Comparison of ENCODE assay signal across 17 cellular contexts in the genomic region with DNA sequence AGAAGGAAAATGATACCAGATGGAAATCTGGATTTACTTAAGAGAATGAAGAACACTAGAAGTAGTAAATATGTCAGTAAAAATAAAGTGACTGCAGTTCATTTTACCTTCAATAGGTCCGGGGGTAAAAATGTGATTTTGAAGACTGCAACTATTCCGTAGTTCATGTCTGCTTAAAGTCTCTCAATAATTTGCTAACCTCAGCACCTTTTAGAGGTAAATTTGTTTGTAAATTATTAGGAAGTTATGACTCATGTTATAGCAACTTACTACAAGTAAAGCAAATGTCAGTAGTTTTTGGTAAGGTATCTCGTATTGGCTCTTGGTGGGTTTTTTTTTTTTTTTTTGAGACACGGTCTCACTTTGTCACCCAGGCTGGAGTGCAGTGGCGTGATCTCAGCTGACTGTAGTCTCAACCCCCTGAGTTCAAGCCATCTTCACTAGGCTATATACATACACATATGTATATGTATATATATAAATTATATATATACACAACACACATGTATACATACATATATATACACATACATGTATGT.
DNase-seq lines count a peak whose midpoint lies in the region; ATAC-seq lines count a peak whose summit lies in the region.
"Had no signal": no experiment of that assay in that cellular context is flagged by ENCODE, and none has a peak within 500 bp of the region (broad histone marks: within the 10 kb centered on the region; RNA-seq: fewer than 3 reads in every experiment).

No MANE protein-coding gene starts in this region.

- peaks cover 25% of the 10 kb centered on the region for H3K4me1 Mint-ChIP-seq in stimulated activated naive CD8-positive, alpha-beta T cell treated with anti-CD3 and anti-CD28 coated beads, Interleukin-15, amount 100 ng/mL, for 72 hours
- peaks cover 1 to 18% of the 10 kb centered on the region in 2 donors for H3K4me1 Mint-ChIP-seq in effector memory CD8-positive, alpha-beta T cell (ENCODE audit: low read depth in 2 of 2)

- ATAC-seq in activated CD4-positive, CD25-positive, alpha-beta regulatory T cell treated with anti-CD3 and anti-CD28 coated beads, Interleukin-2, amount 50 U/mL, for 24 hours: peak; percentile 68 to 72
- ATAC-seq in stimulated activated naive CD8-positive, alpha-beta T cell treated with anti-CD3 and anti-CD28 coated beads, Interleukin-15, Interleukin-2, amounts not matched to agents 100 U/mL and 50 U/mL, for 24 hours: peak; percentile 44
- no peak for ATAC-seq in stimulated activated naive CD8-positive, alpha-beta T cell treated with anti-CD3 and anti-CD28 coated beads, Interleukin-15, amount 100 ng/mL, for 72 hours
- ATAC-seq in effector memory CD8-positive, alpha-beta T cell (replicated peaks): peak; percentile 32
- ATAC-seq in GM18519 (IDR thresholded peaks at IDR 0.05; ENCODE audit: low FRiP score, unreplicated experiment): no peak
- ATAC-seq: GM23338 had no signal

- H3K27ac Mint-ChIP-seq in stimulated activated naive CD8-positive, alpha-beta T cell treated with anti-CD3 and anti-CD28 coated beads, Interleukin-15, amount 100 ng/mL, for 72 hours: peak overlapping the region in 1 of 2 donors; percentile 61
- peak overlapping the region in 1 of 2 donors; percentile 72 for H3K27ac Mint-ChIP-seq in effector memory CD8-positive, alpha-beta T cell
- H3K27ac Mint-ChIP-seq: GM23338 had no signal

- DNase-seq in activated CD4-positive, CD25-positive, alpha-beta regulatory T cell treated with anti-CD3 and anti-CD28 coated beads, Interleukin-2, amount 50 U/mL, for 72 hours: no peak
- DNase-seq in stimulated activated naive CD8-positive, alpha-beta T cell treated with anti-CD3 and anti-CD28 coated beads, Interleukin-15, Interleukin-2, amounts not matched to agents 100 U/mL and 50 U/mL, for 24 hours: no peak
- DNase-seq in stimulated activated naive CD8-positive, alpha-beta T cell treated with anti-CD3 and anti-CD28 coated beads, Interleukin-15, amount 100 ng/mL, for 72 hours: no peak
- no peak for DNase-seq in effector memory CD8-positive, alpha-beta T cell
- no peak for DNase-seq in stimulated activated naive CD4-positive, alpha-beta T cell (lab: John Stamatoyannopoulos, UW)
- no peak for DNase-seq in middle frontal gyrus (ENCODE audit: extremely low spot score, low spot score)
- DNase-seq: BE2C; CD8-positive, alpha-beta memory T cell; DMS79; NCI-H1417; NCI-H1930; NCI-H2171; OCI-M1; RPMI8226 had no signal

- H3K4me3 Mint-ChIP-seq in stimulated activated naive CD8-positive, alpha-beta T cell treated with anti-CD3 and anti-CD28 coated beads, Interleukin-15, amount 100 ng/mL, for 72 hours: no peak overlapping the region
- H3K4me3 Mint-ChIP-seq in effector memory CD8-positive, alpha-beta T cell: no peak overlapping the region
- H3K4me3 Mint-ChIP-seq: CD8-positive, alpha-beta memory T cell; GM23338 had no signal

- peaks cover 35% of the 10 kb centered on the region for H3K36me3 Mint-ChIP-seq in effector memory CD8-positive, alpha-beta T cell (ENCODE audit: insufficient read depth)

- H3K9me3 Mint-ChIP-seq in stimulated activated naive CD8-positive, alpha-beta T cell treated with anti-CD3 and anti-CD28 coated beads, Interleukin-15, amount 100 ng/mL, for 72 hours: no peaks in the 10 kb centered on the region
- H3K9me3 Mint-ChIP-seq in effector memory CD8-positive, alpha-beta T cell: no peaks in the 10 kb centered on the region
- H3K9me3 Mint-ChIP-seq: CD8-positive, alpha-beta memory T cell; GM23338 had no signal

- no peaks in the 10 kb centered on the region for H3K27me3 Mint-ChIP-seq in stimulated activated naive CD8-positive, alpha-beta T cell treated with anti-CD3 and anti-CD28 coated beads, Interleukin-15, amount 100 ng/mL, for 72 hours
- H3K27me3 Mint-ChIP-seq in effector memory CD8-positive, alpha-beta T cell: no peaks in the 10 kb centered on the region
- H3K27me3 Mint-ChIP-seq: CD8-positive, alpha-beta memory T cell had no signal

Comparison
In these comparisons a context has a peak if more than half of its experiments do, and no peak if none do; other contexts are left out.
1. ATAC-seq: peak in activated CD4-positive, CD25-positive, alpha-beta regulatory T cell treated with anti-CD3 and anti-CD28 coated beads, Interleukin-2, amount 50 U/mL, for 24 hours (2 of 2), stimulated activated naive CD8-positive, alpha-beta T cell treated with anti-CD3 and anti-CD28 coated beads, Interleukin-15, Interleukin-2, amounts not matched to agents 100 U/mL and 50 U/mL, for 24 hours (single experiment) and effector memory CD8-positive, alpha-beta T cell (single experiment); none in stimulated activated naive CD8-positive, alpha-beta T cell treated with anti-CD3 and anti-CD28 coated beads, Interleukin-15, amount 100 ng/mL, for 72 hours (single experiment) and GM18519 (single experiment).